Comparison of ENCODE assay signal across 18 cellular contexts in genomic region chr2:230312638-230313037, GRCh38. TPM values are rescaled to one million over a fixed set of nuclear protein-coding genes. Genes with fewer than 3 reads are reported as not detected.
DNase-seq lines count a peak whose midpoint lies in the region.
"Had no signal": no experiment of that assay in that cellular context is flagged by ENCODE, and none has a peak within 500 bp of the region (broad histone marks: within the 10 kb centered on the region; RNA-seq: fewer than 3 reads in every experiment).

No MANE protein-coding gene starts in this region.

- intact Hi-C loops in activated CD4-positive, alpha-beta memory T cell treated with anti-CD3 and anti-CD28 coated beads for 36 hours (cut with micrococcal nuclease), result no loop called here

- peaks cover 15% of the 10 kb centered on the region for H3K4me1 Mint-ChIP-seq in activated CD4-positive, alpha-beta memory T cell treated with anti-CD3 and anti-CD28 coated beads for 36 hours (ENCODE audit: low read depth)

- H3K36me3 Mint-ChIP-seq in activated CD4-positive, alpha-beta memory T cell treated with anti-CD3 and anti-CD28 coated beads for 36 hours, result peaks cover 52% of the 10 kb centered on the region

- POLR2A ChIA-PET in activated CD4-positive, alpha-beta memory T cell treated with anti-CD3 and anti-CD28 coated beads for 36 hours (lab: Charles Lee), result no interaction called here

- CTCF ChIA-PET in activated CD4-positive, alpha-beta memory T cell treated with anti-CD3 and anti-CD28 coated beads for 36 hours (lab: Charles Lee), result no interaction called here

- in situ Hi-C loops in ACHN (cut with HindIII; ENCODE audit: low pct_ligation_motif_present, low pct_unique_long_range_greater_than_20kb, low sequenced_read_pairs), result no loop called here

- H3K27me3 Mint-ChIP-seq in activated CD4-positive, alpha-beta memory T cell treated with anti-CD3 and anti-CD28 coated beads for 36 hours, result no peaks in the 10 kb centered on the region
- H3K27me3 Mint-ChIP-seq: activated naive CD8-positive, alpha-beta T cell treated with anti-CD3 and anti-CD28 coated beads for 36 hours; activated T-helper 17 cell treated with anti-CD3 and anti-CD28 coated beads, Interleukin-2, amount 50 U/mL, for 72 hours had no signal

- no peak overlapping the region for H3K4me3 Mint-ChIP-seq in activated CD4-positive, alpha-beta memory T cell treated with anti-CD3 and anti-CD28 coated beads for 36 hours
- H3K4me3 Mint-ChIP-seq: activated naive CD8-positive, alpha-beta T cell treated with anti-CD3 and anti-CD28 coated beads for 36 hours; activated T-helper 17 cell treated with anti-CD3 and anti-CD28 coated beads, Interleukin-2, amount 50 U/mL, for 72 hours; CD8-positive, alpha-beta T cell; T-helper 2 cell treated with Interferon-gamma antibody and Interleukin-4, amounts not matched to agents 5 μg/mL and 100 μg/mL, for 36 hours had no signal

- H3K27ac Mint-ChIP-seq in activated CD4-positive, alpha-beta memory T cell treated with anti-CD3 and anti-CD28 coated beads for 36 hours, result no peak overlapping the region
- H3K27ac Mint-ChIP-seq: activated naive CD8-positive, alpha-beta T cell treated with anti-CD3 and anti-CD28 coated beads for 36 hours; activated T-helper 17 cell treated with anti-CD3 and anti-CD28 coated beads, Interleukin-2, amount 50 U/mL, for 72 hours; CD8-positive, alpha-beta T cell; T-helper 2 cell treated with Interferon-gamma antibody and Interleukin-4, amounts not matched to agents 5 μg/mL and 100 μg/mL, for 36 hours had no signal

- peak; percentile 27 for DNase-seq in AG08396 (ENCODE audit: low spot score)
- peak; percentile 94 for DNase-seq in HT1080 (ENCODE audit: low read depth)
- DNase-seq in amniotic epithelial cell (ENCODE audit: low read depth), result peak; percentile 7
- DNase-seq in kidney tubule cell (ENCODE audit: low spot score), result peak; percentile 73
- no peak for DNase-seq in NCI-H187 treated with DMSO at 0.1 percent for 48 hours (lab: John Stamatoyannopoulos, UW)
- no peak for DNase-seq in ACHN
- DNase-seq in NCI-H82 treated with DMSO at 0.1 percent for 48 hours (lab: John Stamatoyannopoulos, UW; ENCODE audit: unreplicated experiment), result no peak
- no peak for DNase-seq in activated CD4-positive, alpha-beta memory T cell treated with anti-CD3 and anti-CD28 coated beads for 36 hours
- DNase-seq: activated naive CD8-positive, alpha-beta T cell treated with anti-CD3 and anti-CD28 coated beads for 36 hours; CD8-positive, alpha-beta T cell; DMS79; gastrocnemius medialis; left colon; NCI-H1417 treated with DMSO at 0.1 percent for 48 hours; PC-9; stimulated activated CD4-positive, alpha-beta T cell treated with anti-CD3 and anti-CD28 coated beads, Interleukin-4, amount 100 ng/mL, for 4 hours had no signal

- H3K9me3 Mint-ChIP-seq in activated CD4-positive, alpha-beta memory T cell treated with anti-CD3 and anti-CD28 coated beads for 36 hours, result no peaks in the 10 kb centered on the region
- H3K9me3 Mint-ChIP-seq: activated naive CD8-positive, alpha-beta T cell treated with anti-CD3 and anti-CD28 coated beads for 36 hours; CD8-positive, alpha-beta T cell; T-helper 2 cell treated with Interferon-gamma antibody and Interleukin-4, amounts not matched to agents 5 μg/mL and 100 μg/mL, for 36 hours had no signal

RNA-seq across cellular contexts. Expression of gene SP140L, which starts 14.4 kb away (rescaled TPM):
- total RNA-seq in HT1080 (2014; rRNA removed; shearing (Covaris generic)), result 9.3 and 10.4 TPM in 2 replicates
- 14.2 and 16.2 TPM in 2 replicates for polyA plus RNA-seq in HT1080 (2015; cell fraction: cytosol; rRNA removed)
- 45.7 and 94.5 TPM in 2 replicates for polyA plus RNA-seq in HT1080 (2015; cell fraction: nucleus; rRNA removed)
- 10 to 100 TPM; 41.9 to 44.1 TPM for total RNA-seq in activated CD4-positive, alpha-beta memory T cell treated with anti-CD3 and anti-CD28 coated beads for 36 hours

Comparison
In these comparisons a context has a peak if more than half of its experiments do, and no peak if none do; other contexts are left out.
1. DNase-seq: peak in AG08396 (single experiment), HT1080 (single experiment), amniotic epithelial cell (single experiment) and kidney tubule cell (single experiment); none in NCI-H187 treated with DMSO at 0.1 percent for 48 hours (single experiment), ACHN (single experiment), NCI-H82 treated with DMSO at 0.1 percent for 48 hours (single experiment) and activated CD4-positive, alpha-beta memory T cell treated with anti-CD3 and anti-CD28 coated beads for 36 hours (single experiment).